Comparison of ENCODE assay signal across 8 cellular contexts in genomic region chr17:75182569-75183436, GRCh38. TPM values are rescaled to one million over a fixed set of nuclear protein-coding genes. Genes with fewer than 3 reads are reported as not detected.
A peak's percentile ranks its signal among the peaks of the same experiment; 100 is the strongest.
DNase-seq lines count a peak whose midpoint lies in the region; ATAC-seq and TF ChIP-seq lines count a peak whose summit lies in the region.

Gene SUMO2, minus strand, starts transcription at chr17:75182959. Its CDS starts 125 bp downstream, at chr17:75182834.

- peaks cover 49% of the 10 kb centered on the region for H3K4me1 Mint-ChIP-seq in brain

- ATAC-seq in GM18519 (IDR thresholded peaks at IDR 0.05; ENCODE audit: low FRiP score, unreplicated experiment) (peak; percentile 59), HG03064 (IDR thresholded peaks at IDR 0.05; ENCODE audit: low read depth, unreplicated experiment) (peak; percentile 69)

- H3K27me3 Mint-ChIP-seq in brain = peaks cover 6% of the 10 kb centered on the region

- H3K4me3 ChIP-seq in iPS-11a (ENCODE audit: low read depth, low read length) (peak within 1 kb of the TSS; percentile 89), skeletal muscle cell (ENCODE audit: low read depth, low read length) (peak within 1 kb of the TSS; percentile 97)

- peaks cover 0 to 11% (median 0%) of the 10 kb centered on the region in 5 experiments for H3K9me3 Mint-ChIP-seq in brain

- DNase-seq in A172 (ENCODE audit: low spot score) (peak; percentile 89), NCI-H2107 treated with DMSO at 0.1 percent for 48 hours (lab: John Stamatoyannopoulos, UW; ENCODE audit: unreplicated experiment) (peak; percentile 74), UCSD-AML1 (lab: John Stamatoyannopoulos, UW; ENCODE audit: unreplicated experiment) (peak; percentile 97), skeletal muscle cell (ENCODE audit: low read depth) (peak; percentile 87)

- peak within 1 kb of the TSS; percentile 86 to 99 (median 97) for H3K27ac Mint-ChIP-seq in brain

- peaks cover 30% of the 10 kb centered on the region for H3K36me3 Mint-ChIP-seq in brain

- TF ChIP-seq CTCF in brain (conservative IDR thresholded peaks at IDR 0.05) = no peak

- H3K4me3 Mint-ChIP-seq in brain = peak within 1 kb of the TSS; percentile 91 to 94 (median 94)

RNA-seq across cellular contexts. Expression of gene SUMO2, which starts in this region (rescaled TPM):
- 201 and 239 TPM in 2 replicates for total RNA-seq in A172 (2014; rRNA removed; shearing (Covaris generic))
- polyA plus RNA-seq in brain (ENCODE audit: insufficient read depth, low read depth, low replicate concordance) = 703 TPM

Comparison
In these comparisons a context has a peak if more than half of its experiments do, and no peak if none do; other contexts are left out.
1. Peak in every context shown above with its lines: DNase-seq, ATAC-seq and H3K4me3 ChIP-seq.